In genomic region chr13:99435116-99435515, GRCh38 we compare ENCODE assay signal across 1 cellular context.
TF ChIP-seq lines count a peak whose summit lies in the region.

No MANE protein-coding gene starts in this region.

TF ChIP-seq in H1, 55 proteins besides CTCF, POLR2A, EP300 and RAD21:
- TF ChIP-seq NANOG (IDR thresholded peaks at IDR 0.05; ENCODE audit: insufficient read depth, low read depth, low read length, poor library complexity, severe bottlenecking) = no peak
- TF ChIP-seq KDM4A (IDR thresholded peaks at IDR 0.05; ENCODE audit: low read depth, low read length, severe bottlenecking) = no peak
- TF ChIP-seq BCL11A (IDR thresholded peaks at IDR 0.05; ENCODE audit: low read depth in 2 of 2, low read length in 2 of 2) = no peak
TF ChIP-seq in H1: peak in this region for 0.
